15 cellular contexts compared by ENCODE assay signal in the genomic region with DNA sequence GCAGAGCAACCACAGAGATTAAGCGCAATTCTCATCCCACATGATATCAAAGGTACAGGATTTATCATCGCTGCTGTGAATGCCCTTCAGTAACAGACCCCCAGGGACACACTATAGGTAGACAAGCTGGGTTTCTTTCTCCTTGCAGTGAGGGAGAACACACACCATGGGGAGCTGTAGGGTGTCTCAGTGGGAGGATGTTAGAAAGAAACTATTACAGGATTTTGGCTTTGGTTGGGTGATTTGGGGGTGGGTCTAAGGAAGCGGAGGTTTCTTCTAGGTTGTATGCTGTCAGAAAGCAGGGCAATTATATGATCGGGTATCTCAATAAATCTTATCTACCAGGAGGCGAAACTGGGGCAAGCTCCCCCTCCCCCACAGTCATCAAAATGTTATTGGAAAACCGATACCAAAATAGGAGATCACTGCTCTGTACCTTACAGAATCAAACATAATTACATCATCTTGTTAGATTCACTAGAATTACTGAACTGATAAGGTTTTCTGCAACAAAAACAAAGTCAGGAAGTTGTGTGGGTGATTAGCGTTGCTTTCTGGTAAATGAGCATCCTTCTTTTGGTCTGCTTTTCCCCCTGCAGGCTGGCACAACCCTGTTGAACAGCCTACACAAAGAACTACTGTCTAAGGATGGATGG.
DNase-seq lines count a peak whose midpoint lies in the region; ATAC-seq and TF ChIP-seq lines count a peak whose summit lies in the region.
"Had no signal": no experiment of that assay in that cellular context is flagged by ENCODE, and none has a peak within 500 bp of the region (broad histone marks: within the 10 kb centered on the region; RNA-seq: fewer than 3 reads in every experiment).

No MANE protein-coding gene starts in this region.

- H3K36me3 ChIP-seq in BLaER1 (no peaks in the 10 kb centered on the region), SK-N-SH (replicated peaks in 1 of 2; ENCODE audit: control insufficient read depth in 1 of 2, insufficient read depth in 2 of 2, low read length in 1 of 2) (no peaks in the 10 kb centered on the region), Caco-2 (ENCODE audit: control insufficient read depth, insufficient read depth, low read length) (no peaks in the 10 kb centered on the region), left lung (no peaks in the 10 kb centered on the region)

- H3K27me3 Mint-ChIP-seq in Caco-2 (ENCODE audit: insufficient read depth, unreplicated experiment) = peaks cover 20% of the 10 kb centered on the region

- H3F3A ChIP-seq in SK-N-SH (replicated peaks; ENCODE audit: insufficient read depth) = no peaks in the 10 kb centered on the region

- TF ChIP-seq RAD21 in SK-N-SH (IDR thresholded peaks at IDR 0.05; ENCODE audit: low read length) = peak; percentile 11; the same call in 1 of the 2 replicates

- H3K27ac ChIP-seq in BLaER1 = no peak overlapping the region
- H3K27ac ChIP-seq in SK-N-SH (ENCODE audit: low read depth in 2 of 2, low read length in 1 of 2) = peak overlapping the region in 1 of 2 experiments; percentile 48; a peak in 1 of 4 replicates
- no peak overlapping the region for H3K27ac ChIP-seq in left lung
- H3K27ac ChIP-seq: GM23248 had no signal

- H4K20me1 ChIP-seq in BLaER1 = no peaks in the 10 kb centered on the region
- H4K20me1 ChIP-seq in SK-N-SH (ENCODE audit: insufficient read depth) = no peaks in the 10 kb centered on the region

- CTCF ChIA-PET in SK-N-SH (lab: Yijun Ruan, JAX) = interaction anchor here (0.6 to 1.5 kb wide), 3 partner anchors 19 to 310 kb away, joined by 3 to 4 read pairs (median 3); no protein-coding TSS in a partner anchor
- CTCF ChIA-PET in Caco-2 (lab: Charles Lee) = no interaction called here

- H3K4me3 ChIP-seq in BLaER1 (no peak overlapping the region), SK-N-SH (ENCODE audit: low read depth in 2 of 2, low read length in 1 of 2) (no peak overlapping the region), Caco-2 (ENCODE audit: low read depth, low read length) (no peak overlapping the region), left lung (no peak overlapping the region)
- H3K4me3 ChIP-seq: GM12878, GM23248 had no signal

- TF ChIP-seq EP300 in SK-N-SH (IDR thresholded peaks at IDR 0.05; ENCODE audit: borderline replicate concordance in 1 of 2, low read depth in 1 of 2, low read length in 1 of 2) = no peak

- no peak overlapping the region for H2AFZ ChIP-seq in SK-N-SH (ENCODE audit: low read depth)
- H2AFZ ChIP-seq: GM23248 had no signal

- 24% methylated on average over 7 of the region's 7 CpGs for WGBS in SK-N-SH (ENCODE audit: low lambda C conversion rate)

- H3K4me1 ChIP-seq in BLaER1 (peaks cover 14% of the 10 kb centered on the region), SK-N-SH (ENCODE audit: control insufficient read depth in 1 of 2, insufficient read depth in 2 of 2, low read depth in 1 of 2, low read length in 1 of 2) (peaks cover 0 to 3% of the 10 kb centered on the region in 2 experiments; a peak in 1 of 4 replicates), Caco-2 (no peaks in the 10 kb centered on the region), left lung (no peaks in the 10 kb centered on the region)

- H3K27ac Mint-ChIP-seq in Caco-2 (ENCODE audit: unreplicated experiment) = no peak overlapping the region
- H3K27ac Mint-ChIP-seq: B cell; CD8-positive, alpha-beta memory T cell had no signal

- no TSS peak for BruUV-seq in Caco-2 (replicated peaks; lab: Mats Ljungman, UMichigan)

- H3K27me3 ChIP-seq in BLaER1 = no peaks in the 10 kb centered on the region
- H3K27me3 ChIP-seq in SK-N-SH (ENCODE audit: insufficient read depth) = no peaks in the 10 kb centered on the region
- H3K27me3 ChIP-seq in Caco-2 (replicated peaks; ENCODE audit: control insufficient read depth, insufficient read depth, low read length) = peaks cover 1% of the 10 kb centered on the region
- H3K27me3 ChIP-seq in left lung = peaks cover 0 to 4% of the 10 kb centered on the region in 2 donors

- no peaks in the 10 kb centered on the region for H3K4me1 Mint-ChIP-seq in Caco-2 (ENCODE audit: low read depth, unreplicated experiment)
- H3K4me1 Mint-ChIP-seq: B cell; CD8-positive, alpha-beta memory T cell had no signal

- peak; percentile 47 for DNase-seq in COLO829 (ENCODE audit: low spot score)
- DNase-seq in SK-N-SH = peak; percentile 21
- peak; percentile 77 for DNase-seq in left kidney (ENCODE audit: low read depth, low spot score)
- no peak for DNase-seq in cerebellar cortex (ENCODE audit: low spot score)
- no peak for DNase-seq in Caco-2
- no peak for DNase-seq in left lung
- DNase-seq: Calu3; CD8-positive, alpha-beta memory T cell; DMS 273 treated with DMSO at 0.1 percent for 48 hours; GM23248; H7 had no signal

- no peak overlapping the region for H3K9ac ChIP-seq in BLaER1
- no peak overlapping the region for H3K9ac ChIP-seq in SK-N-SH
- H3K9ac ChIP-seq: GM23248 had no signal

- H3K4me3 Mint-ChIP-seq in Caco-2 (ENCODE audit: unreplicated experiment) = no peak overlapping the region
- H3K4me3 Mint-ChIP-seq: B cell; CD8-positive, alpha-beta memory T cell had no signal

- POLR2A ChIA-PET in SK-N-SH (lab: Yijun Ruan, JAX) = no interaction called here
- POLR2A ChIA-PET in Caco-2 (lab: Charles Lee) = no interaction called here

- no peaks in the 10 kb centered on the region for H3K9me3 Mint-ChIP-seq in Caco-2 (ENCODE audit: unreplicated experiment)

- no peak for ATAC-seq in left lung
- ATAC-seq: GM12878, HepG2 had no signal

- TF ChIP-seq CTCF in SK-N-SH (IDR thresholded peaks at IDR 0.05) = no peak
- no peak for TF ChIP-seq CTCF in Caco-2 (IDR thresholded peaks at IDR 0.05; ENCODE audit: insufficient read depth in 1 of 2, low read depth in 1 of 2, low read length in 1 of 2, severe bottlenecking in 1 of 2, unreplicated experiment in 1 of 2)
- TF ChIP-seq CTCF in left lung (IDR thresholded peaks at IDR 0.05) = no peak

- no peaks in the 10 kb centered on the region for H3K9me2 ChIP-seq in SK-N-SH

- intact Hi-C loops in Caco-2 (cut with micrococcal nuclease; ENCODE audit: unreplicated experiment) (no loop called here), left lung (cut with DNase I) (no loop called here)

- H3K4me2 ChIP-seq in BLaER1 (peak overlapping the region; percentile 39), SK-N-SH (no peak overlapping the region)

- H3K9me3 ChIP-seq in BLaER1 (no peaks in the 10 kb centered on the region), SK-N-SH (no peaks in the 10 kb centered on the region), Caco-2 (no peaks in the 10 kb centered on the region), left lung (no peaks in the 10 kb centered on the region)

- H3K79me2 ChIP-seq in SK-N-SH (ENCODE audit: insufficient read depth) = no peaks in the 10 kb centered on the region

- H3K36me3 Mint-ChIP-seq in Caco-2 (ENCODE audit: insufficient read depth, unreplicated experiment) = no peaks in the 10 kb centered on the region
- H3K36me3 Mint-ChIP-seq: CD8-positive, alpha-beta memory T cell had no signal

TF ChIP-seq in SK-N-SH, 30 proteins besides CTCF, POLR2A, EP300 and RAD21 (continues in another document):
- TF ChIP-seq, protein P1, sequence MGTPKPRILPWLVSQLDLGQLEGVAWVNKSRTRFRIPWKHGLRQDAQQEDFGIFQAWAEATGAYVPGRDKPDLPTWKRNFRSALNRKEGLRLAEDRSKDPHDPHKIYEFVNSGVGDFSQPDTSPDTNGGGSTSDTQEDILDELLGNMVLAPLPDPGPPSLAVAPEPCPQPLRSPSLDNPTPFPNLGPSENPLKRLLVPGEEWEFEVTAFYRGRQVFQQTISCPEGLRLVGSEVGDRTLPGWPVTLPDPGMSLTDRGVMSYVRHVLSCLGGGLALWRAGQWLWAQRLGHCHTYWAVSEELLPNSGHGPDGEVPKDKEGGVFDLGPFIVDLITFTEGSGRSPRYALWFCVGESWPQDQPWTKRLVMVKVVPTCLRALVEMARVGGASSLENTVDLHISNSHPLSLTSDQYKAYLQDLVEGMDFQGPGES (IDR thresholded peaks at IDR 0.05; ENCODE audit: low read depth, low read length) = no peak
- TF ChIP-seq MEF2A (IDR thresholded peaks at IDR 0.05; ENCODE audit: borderline replicate concordance, low read depth) (no peak), GATA2 (CRISPR knock-in tag; IDR thresholded peaks at IDR 0.05) (no peak), RXRA (IDR thresholded peaks at IDR 0.05; ENCODE audit: borderline replicate concordance, low read depth) (no peak), POLR2AphosphoS5 (IDR thresholded peaks at IDR 0.05; ENCODE audit: low read depth, low read length) (no peak)
- TF ChIP-seq, protein P2, sequence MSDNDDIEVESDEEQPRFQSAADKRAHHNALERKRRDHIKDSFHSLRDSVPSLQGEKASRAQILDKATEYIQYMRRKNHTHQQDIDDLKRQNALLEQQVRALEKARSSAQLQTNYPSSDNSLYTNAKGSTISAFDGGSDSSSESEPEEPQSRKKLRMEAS (IDR thresholded peaks at IDR 0.05; ENCODE audit: low read depth) = no peak
- TF ChIP-seq, protein P3, sequence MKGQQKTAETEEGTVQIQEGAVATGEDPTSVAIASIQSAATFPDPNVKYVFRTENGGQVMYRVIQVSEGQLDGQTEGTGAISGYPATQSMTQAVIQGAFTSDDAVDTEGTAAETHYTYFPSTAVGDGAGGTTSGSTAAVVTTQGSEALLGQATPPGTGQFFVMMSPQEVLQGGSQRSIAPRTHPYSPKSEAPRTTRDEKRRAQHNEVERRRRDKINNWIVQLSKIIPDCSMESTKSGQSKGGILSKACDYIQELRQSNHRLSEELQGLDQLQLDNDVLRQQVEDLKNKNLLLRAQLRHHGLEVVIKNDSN (IDR thresholded peaks at IDR 0.05; ENCODE audit: borderline replicate concordance, low read depth) = no peak

Comparison
In these comparisons a context has a peak if more than half of its experiments do, and no peak if none do; other contexts are left out.
1. DNase-seq: peak in COLO829 (single experiment), SK-N-SH (single experiment) and left kidney (single experiment); none in cerebellar cortex (single experiment), Caco-2 (0 of 2) and left lung (0 of 2).